Comparison of ENCODE assay signal across 1 cellular context in genomic region chr18:58407649-58408407, GRCh38.
TF ChIP-seq lines count a peak whose summit lies in the region.

No MANE protein-coding gene starts in this region.

TF ChIP-seq in SK-N-SH, 30 proteins besides CTCF, POLR2A, EP300 and RAD21 (continued from another document):
- no peak for TF ChIP-seq NFIC (IDR thresholded peaks at IDR 0.05; ENCODE audit: borderline replicate concordance)
- no peak for TF ChIP-seq FOSL2 (IDR thresholded peaks at IDR 0.05; ENCODE audit: borderline replicate concordance, low read depth)
- TF ChIP-seq SIN3A (IDR thresholded peaks at IDR 0.05; ENCODE audit: borderline replicate concordance, low read depth, low read length), result no peak
- TF ChIP-seq SMC3 (IDR thresholded peaks at IDR 0.05; ENCODE audit: low read depth, low read length), result no peak
- no peak for TF ChIP-seq RXRA (IDR thresholded peaks at IDR 0.05; ENCODE audit: borderline replicate concordance, low read depth)
- no peak for TF ChIP-seq JUND (IDR thresholded peaks at IDR 0.05)
- no peak for TF ChIP-seq IRF3 (IDR thresholded peaks at IDR 0.05; ENCODE audit: low read depth, low read length)
- no peak for TF ChIP-seq TCF12 (IDR thresholded peaks at IDR 0.05)
- TF ChIP-seq, protein P1, sequence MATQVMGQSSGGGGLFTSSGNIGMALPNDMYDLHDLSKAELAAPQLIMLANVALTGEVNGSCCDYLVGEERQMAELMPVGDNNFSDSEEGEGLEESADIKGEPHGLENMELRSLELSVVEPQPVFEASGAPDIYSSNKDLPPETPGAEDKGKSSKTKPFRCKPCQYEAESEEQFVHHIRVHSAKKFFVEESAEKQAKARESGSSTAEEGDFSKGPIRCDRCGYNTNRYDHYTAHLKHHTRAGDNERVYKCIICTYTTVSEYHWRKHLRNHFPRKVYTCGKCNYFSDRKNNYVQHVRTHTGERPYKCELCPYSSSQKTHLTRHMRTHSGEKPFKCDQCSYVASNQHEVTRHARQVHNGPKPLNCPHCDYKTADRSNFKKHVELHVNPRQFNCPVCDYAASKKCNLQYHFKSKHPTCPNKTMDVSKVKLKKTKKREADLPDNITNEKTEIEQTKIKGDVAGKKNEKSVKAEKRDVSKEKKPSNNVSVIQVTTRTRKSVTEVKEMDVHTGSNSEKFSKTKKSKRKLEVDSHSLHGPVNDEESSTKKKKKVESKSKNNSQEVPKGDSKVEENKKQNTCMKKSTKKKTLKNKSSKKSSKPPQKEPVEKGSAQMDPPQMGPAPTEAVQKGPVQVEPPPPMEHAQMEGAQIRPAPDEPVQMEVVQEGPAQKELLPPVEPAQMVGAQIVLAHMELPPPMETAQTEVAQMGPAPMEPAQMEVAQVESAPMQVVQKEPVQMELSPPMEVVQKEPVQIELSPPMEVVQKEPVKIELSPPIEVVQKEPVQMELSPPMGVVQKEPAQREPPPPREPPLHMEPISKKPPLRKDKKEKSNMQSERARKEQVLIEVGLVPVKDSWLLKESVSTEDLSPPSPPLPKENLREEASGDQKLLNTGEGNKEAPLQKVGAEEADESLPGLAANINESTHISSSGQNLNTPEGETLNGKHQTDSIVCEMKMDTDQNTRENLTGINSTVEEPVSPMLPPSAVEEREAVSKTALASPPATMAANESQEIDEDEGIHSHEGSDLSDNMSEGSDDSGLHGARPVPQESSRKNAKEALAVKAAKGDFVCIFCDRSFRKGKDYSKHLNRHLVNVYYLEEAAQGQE (IDR thresholded peaks at IDR 0.05; ENCODE audit: low read depth, low read length), result no peak
